Comparison of ENCODE assay signal across 9 cellular contexts in genomic region chr20:41365785-41366545, GRCh38. TPM values are rescaled to one million over a fixed set of nuclear protein-coding genes. Genes with fewer than 3 reads are reported as not detected.
A peak's percentile ranks its signal among the peaks of the same experiment; 100 is the strongest.
DNase-seq lines count a peak whose midpoint lies in the region; ATAC-seq and TF ChIP-seq lines count a peak whose summit lies in the region.
"Had no signal": no experiment of that assay in that cellular context is flagged by ENCODE, and none has a peak within 500 bp of the region (broad histone marks: within the 10 kb centered on the region; RNA-seq: fewer than 3 reads in every experiment).

No MANE protein-coding gene starts in this region.

- in situ Hi-C loops in transverse colon (cut with MboI; ENCODE audit: low pct_ligation_motif_present in 1 of 4, low pct_unique_long_range_greater_than_20kb in 1 of 4, low sequenced_read_pairs in 3 of 4) = no loop called here

- no peak for TF ChIP-seq POLR2A in body of pancreas (IDR thresholded peaks at IDR 0.05)
- TF ChIP-seq POLR2A in transverse colon (IDR thresholded peaks at IDR 0.05) = no peak

- ATAC-seq in activated T-cell treated with anti-CD3 and anti-CD28 coated beads, Interleukin-2, amount 50 U/mL, for 4 hours = peak; percentile 58 to 62
- peak; percentile 14 for ATAC-seq in body of pancreas
- ATAC-seq in GM19395 (IDR thresholded peaks at IDR 0.05; ENCODE audit: unreplicated experiment) = no peak
- no peak for ATAC-seq in GM19035 (IDR thresholded peaks at IDR 0.05; ENCODE audit: unreplicated experiment)

- H3K9me3 Mint-ChIP-seq in activated T-cell treated with anti-CD3 and anti-CD28 coated beads, Interleukin-2, amount 50 U/mL, for 4 hours = peaks cover under 1% of the 10 kb centered on the region
- H3K9me3 Mint-ChIP-seq in mesothelial cell of epicardium = no peaks in the 10 kb centered on the region

- WGBS in body of pancreas, 2 donors = 8 to 60% methylated on average over 2 to 54 of the region's 76 CpGs
- 12% methylated on average over 39 of the region's 76 CpGs; no CpG with 5 or more reads in 1 of the 2 donors for WGBS in transverse colon (ENCODE audit: low coverage in 1 of 2), 2 donors

- H3K36me3 ChIP-seq in body of pancreas (replicated peaks in 1 of 2; ENCODE audit: insufficient read depth in 1 of 2, low read depth in 2 of 2) (no peaks in the 10 kb centered on the region), transverse colon (no peaks in the 10 kb centered on the region)

- no peak overlapping the region for H3K4me3 Mint-ChIP-seq in activated T-cell treated with anti-CD3 and anti-CD28 coated beads, Interleukin-2, amount 50 U/mL, for 4 hours
- peak overlapping the region; percentile 49 for H3K4me3 Mint-ChIP-seq in mesothelial cell of epicardium

- no peak for TF ChIP-seq CTCF in body of pancreas (IDR thresholded peaks at IDR 0.05)
- TF ChIP-seq CTCF in mesothelial cell of epicardium (IDR thresholded peaks at IDR 0.05; ENCODE audit: unreplicated experiment) = no peak
- no peak for TF ChIP-seq CTCF in transverse colon (IDR thresholded peaks at IDR 0.05)

- H3K9me3 ChIP-seq in body of pancreas (no peaks in the 10 kb centered on the region), transverse colon (no peaks in the 10 kb centered on the region)

- H3K27me3 ChIP-seq in body of pancreas (peaks cover 0 to 20% of the 10 kb centered on the region in 2 donors), transverse colon (peaks cover 54% of the 10 kb centered on the region)

- H3K4me1 Mint-ChIP-seq in activated T-cell treated with anti-CD3 and anti-CD28 coated beads, Interleukin-2, amount 50 U/mL, for 4 hours (ENCODE audit: low read depth) = peaks cover 6% of the 10 kb centered on the region
- H3K4me1 Mint-ChIP-seq in mesothelial cell of epicardium = peaks cover 10% of the 10 kb centered on the region

- H3K4me1 ChIP-seq in body of pancreas = peaks cover 19% of the 10 kb centered on the region
- H3K4me1 ChIP-seq in transverse colon = peaks cover 5 to 11% (median 9%) of the 10 kb centered on the region in 4 donors

- H3K4me3 ChIP-seq in body of pancreas (no peak overlapping the region), transverse colon (peak overlapping the region in 3 of 4 donors; percentile 23 to 48 (median 32))

- H3K36me3 Mint-ChIP-seq in activated T-cell treated with anti-CD3 and anti-CD28 coated beads, Interleukin-2, amount 50 U/mL, for 4 hours (ENCODE audit: insufficient read depth) = no peaks in the 10 kb centered on the region
- H3K36me3 Mint-ChIP-seq in mesothelial cell of epicardium = no peaks in the 10 kb centered on the region

- DNase-seq in activated T-cell treated with anti-CD3 and anti-CD28 coated beads, Interleukin-2, amount 50 U/mL, for 4 hours = no peak
- DNase-seq in activated T-cell treated with anti-CD3 and anti-CD28 coated beads for 4 hours = no peak
- DNase-seq in body of pancreas = no peak
- DNase-seq in mesothelial cell of epicardium (ENCODE audit: low spot score in 2 of 2, unreplicated experiment in 2 of 2) = no peak
- DNase-seq in transverse colon = no peak
- no peak for DNase-seq in cerebellar cortex (ENCODE audit: low spot score)
- DNase-seq: T-helper 1 cell had no signal

- H3K27ac ChIP-seq in body of pancreas = no peak overlapping the region
- H3K27ac ChIP-seq in transverse colon = no peak overlapping the region

- intact Hi-C loops in body of pancreas (cut with DNase I) = no loop called here
- intact Hi-C loops in transverse colon (cut with DNase I; ENCODE audit: low total_unique reads) = loop anchor here (2.0 kb wide), 1 partner anchor 21 kb away; no protein-coding TSS in a partner anchor

- TF ChIP-seq EP300 in transverse colon (IDR thresholded peaks at IDR 0.05; ENCODE audit: low read depth) = no peak

- no peak overlapping the region for H3K27ac Mint-ChIP-seq in mesothelial cell of epicardium

- H3K27me3 Mint-ChIP-seq in activated T-cell treated with anti-CD3 and anti-CD28 coated beads, Interleukin-2, amount 50 U/mL, for 4 hours (ENCODE audit: low read depth) = peaks cover 38% of the 10 kb centered on the region
- H3K27me3 Mint-ChIP-seq in mesothelial cell of epicardium (ENCODE audit: low read depth) = peaks cover 44% of the 10 kb centered on the region

RNA-seq across cellular contexts. Expression of gene EMILIN3, which starts 0.7 kb away (rescaled TPM):
- not detected for total RNA-seq in activated T-cell treated with anti-CD3 and anti-CD28 coated beads, Interleukin-2, amount 50 U/mL, for 4 hours
- total RNA-seq in body of pancreas = under 1 TPM in 1 of 2 donors, not detected in 1; 0.26 TPM
- 5.0 to 5.6 TPM (median 5.2 TPM) in 3 replicates for total RNA-seq in mesothelial cell of epicardium
- 1 to 10 TPM in 2 of 4 donors, under 1 TPM in 2; 0.40 to 1.5 (median 0.90) TPM for total RNA-seq in transverse colon

RNA-seq across cellular contexts. Expression of gene LPIN3, which starts 25.3 kb away (rescaled TPM):
- under 1 TPM; 0.19 to 0.32 (median 0.20) TPM for total RNA-seq in activated T-cell treated with anti-CD3 and anti-CD28 coated beads, Interleukin-2, amount 50 U/mL, for 4 hours
- total RNA-seq in body of pancreas (10 to 100 TPM; 11.9 to 50.1 TPM), mesothelial cell of epicardium (19.3 to 21.3 TPM (median 20.8 TPM) in 3 replicates), transverse colon (100 to 1,000 TPM in 2 of 4 donors, 10 to 100 TPM in 2; 96.9 to 263 (median 134) TPM)

RNA-seq across cellular contexts. Expression of gene ZHX3, which starts 48.4 kb away (rescaled TPM):
- total RNA-seq in activated T-cell treated with anti-CD3 and anti-CD28 coated beads, Interleukin-2, amount 50 U/mL, for 4 hours = 10 to 100 TPM in 1 of 3 donors, 1 to 10 TPM in 2; 6.9 to 11.9 (median 9.9) TPM
- total RNA-seq in body of pancreas (10 to 100 TPM; 10.9 to 11.9 TPM), mesothelial cell of epicardium (13.9 to 18.3 TPM (median 17.6 TPM) in 3 replicates), transverse colon (10 to 100 TPM; 22.7 to 34.8 (median 26.4) TPM)

Comparison
In these comparisons a context has a peak if more than half of its experiments do, and no peak if none do; other contexts are left out.
1. ATAC-seq: peak in activated T-cell treated with anti-CD3 and anti-CD28 coated beads, Interleukin-2, amount 50 U/mL, for 4 hours (2 of 2) and body of pancreas (single experiment); none in GM19395 (single experiment) and GM19035 (single experiment).
2. H3K4me3 ChIP-seq: peak in transverse colon (3 of 4); none in body of pancreas (0 of 2).
3. RNA of gene LPIN3, which starts 25.3 kb away (total RNA-seq): 96.9 to 263 TPM in transverse colon, 11.9 to 50.1 TPM in body of pancreas and 19.3 to 21.3 TPM in mesothelial cell of epicardium; 0.19 to 0.32 TPM in activated T-cell treated with anti-CD3 and anti-CD28 coated beads, Interleukin-2, amount 50 U/mL, for 4 hours; every median in the first group is over 4 times any median in the second.